28 cellular contexts compared by ENCODE assay signal in genomic region chr3:194167873-194168272, GRCh38. TPM values are rescaled to one million over a fixed set of nuclear protein-coding genes. Genes with fewer than 3 reads are reported as not detected.
DNase-seq lines count a peak whose midpoint lies in the region; ATAC-seq and TF ChIP-seq lines count a peak whose summit lies in the region.
"Had no signal": no experiment of that assay in that cellular context is flagged by ENCODE, and none has a peak within 500 bp of the region (broad histone marks: within the 10 kb centered on the region; RNA-seq: fewer than 3 reads in every experiment).

No MANE protein-coding gene starts in this region.

- H3K9ac ChIP-seq in HCT116 (ENCODE audit: low read length): no peak overlapping the region
- H3K9ac ChIP-seq: GM23248 had no signal

- H3K27me3 Mint-ChIP-seq in neural crest cell (ENCODE audit: low read depth): peaks cover 7% of the 10 kb centered on the region

- peaks cover 67% of the 10 kb centered on the region for H3K4me1 Mint-ChIP-seq in neural crest cell
- H3K4me1 Mint-ChIP-seq: activated CD4-positive, alpha-beta T cell treated with anti-CD3 and anti-CD28 coated beads, Interleukin-2, amount 10 ng/mL, durations not matched to agents 7 days and 5 days; central memory CD8-positive, alpha-beta T cell had no signal

- no peaks in the 10 kb centered on the region for H3K9me3 ChIP-seq in HCT116 (ENCODE audit: control insufficient read depth in 1 of 2, insufficient read depth in 1 of 2, low read depth in 1 of 2, low read length in 2 of 2)
- H3K9me3 ChIP-seq in thyroid gland: no peaks in the 10 kb centered on the region
- H3K9me3 ChIP-seq: esophagus muscularis mucosa, MG63, right atrium auricular region, spleen, upper lobe of left lung had no signal

- DNase-seq in HCT116 (ENCODE audit: low read depth, low spot score) (no peak), MV-4-11 (lab: John Stamatoyannopoulos, UW) (peak; percentile 18), neural crest cell (ENCODE audit: low read depth, low spot score) (no peak), NCI-H1930 (lab: John Stamatoyannopoulos, UW) (no peak), globus pallidus (ENCODE audit: low spot score) (no peak), NCI-H2171 treated with DMSO at 0.1 percent for 48 hours (lab: John Stamatoyannopoulos, UW) (no peak), thyroid gland (no peak)
- DNase-seq: activated CD4-positive, alpha-beta T cell treated with anti-CD3 and anti-CD28 coated beads, Interleukin-2, amount 10 ng/mL, durations not matched to agents 7 days and 5 days; activated gamma-delta T cell treated with Interleukin-2 at 50 U/mL for 16 hours; activated T-cell treated with anti-CD3 and anti-CD28 coated beads, Interleukin-2, amount 50 U/mL, for 4 hours; DMS153; foreskin melanocyte; GM23248; hippocampal formation; left colon; MG63; NCI-H1436 treated with DMSO at 0.1 percent for 48 hours; NCI-H510A; spleen; upper lobe of left lung had no signal

- TF ChIP-seq CTCF in HCT116 (IDR thresholded peaks at IDR 0.05 in 2 of 3, conservative IDR thresholded peaks at IDR 0.05 in 1 of 3; ENCODE audit: borderline replicate concordance in 1 of 3, insufficient read depth in 1 of 3, low read depth in 2 of 3, low read length in 2 of 3) (no peak), VCaP (conservative IDR thresholded peaks at IDR 0.05) (no peak), neural crest cell (conservative IDR thresholded peaks at IDR 0.05) (no peak), thyroid gland (IDR thresholded peaks at IDR 0.05) (no peak)

- H3K79me2 ChIP-seq in HCT116 (ENCODE audit: insufficient read depth, low read length): no peaks in the 10 kb centered on the region

- BruUV-seq in HCT116 (replicated peaks; lab: Mats Ljungman, UMichigan): no TSS peak

- no peak for TF ChIP-seq RAD21 in HCT116 (IDR thresholded peaks at IDR 0.05; ENCODE audit: low read depth)

- H3K4me1 ChIP-seq in HCT116 (ENCODE audit: control insufficient read depth in 1 of 2, insufficient read depth in 2 of 2, low read length in 2 of 2) (peaks cover 0 to 13% of the 10 kb centered on the region in 2 experiments; a peak in 2 of 4 replicates), thyroid gland (peaks cover 41 to 42% of the 10 kb centered on the region in 2 donors)
- H3K4me1 ChIP-seq: right atrium auricular region had no signal

- no peaks in the 10 kb centered on the region for H3K9me3 Mint-ChIP-seq in neural crest cell
- H3K9me3 Mint-ChIP-seq: activated CD4-positive, alpha-beta T cell treated with anti-CD3 and anti-CD28 coated beads, Interleukin-2, amount 10 ng/mL, durations not matched to agents 7 days and 5 days; activated T-cell treated with anti-CD3 and anti-CD28 coated beads, Interleukin-2, amount 50 U/mL, for 4 hours; central memory CD8-positive, alpha-beta T cell; dendritic cell treated with granulocyte-macrophage colony-stimulating factor and Interleukin-4, amounts not matched to agents 40 ng/mL and 50 ng/mL, for 4 days; IgD-negative memory B cell had no signal

- H3K4me3 Mint-ChIP-seq in neural crest cell: peak overlapping the region; percentile 72
- H3K4me3 Mint-ChIP-seq: activated CD4-positive, alpha-beta T cell treated with anti-CD3 and anti-CD28 coated beads, Interleukin-2, amount 10 ng/mL, durations not matched to agents 7 days and 5 days; activated T-cell treated with anti-CD3 and anti-CD28 coated beads, Interleukin-2, amount 50 U/mL, for 4 hours; B cell; central memory CD8-positive, alpha-beta T cell; dendritic cell treated with granulocyte-macrophage colony-stimulating factor and Interleukin-4, amounts not matched to agents 40 ng/mL and 50 ng/mL, for 4 days; endodermal cell; IgD-negative memory B cell had no signal

- intact Hi-C loops in HCT116 (cut with micrococcal nuclease): loop anchor here (2.0 kb wide), 1 partner anchor 147 kb away; no protein-coding TSS in a partner anchor
- intact Hi-C loops in thyroid gland (cut with DNase I): no loop called here

- RAD21 ChIA-PET in HCT116 (lab: Charles Lee; ENCODE audit: low non-redundant PET in 1 of 2, low total read pairs in 2 of 2, uncharacterized antibody in 2 of 2, unreplicated experiment in 2 of 2): interaction anchor here (1.1 to 1.3 kb wide), 3 partner anchors 103 to 148 kb away, joined by 3 to 4 read pairs (median 3); no protein-coding TSS in a partner anchor

- no peaks in the 10 kb centered on the region for H3K36me3 ChIP-seq in HCT116 (ENCODE audit: control insufficient read depth in 1 of 2, insufficient read depth in 2 of 2, low read length in 2 of 2)
- H3K36me3 ChIP-seq in thyroid gland: no peaks in the 10 kb centered on the region
- H3K36me3 ChIP-seq: esophagus muscularis mucosa, MG63, right atrium auricular region, spleen, upper lobe of left lung had no signal

- WGBS in thyroid gland, 2 donors: 49 to 53% methylated on average over 3 of the region's 3 CpGs

- no peak overlapping the region for H3K27ac ChIP-seq in HCT116 (ENCODE audit: low read depth, low read length)
- peak overlapping the region; percentile 86 for H3K27ac ChIP-seq in VCaP
- H3K27ac ChIP-seq in thyroid gland: peak overlapping the region in 1 of 3 donors; percentile 77
- H3K27ac ChIP-seq: esophagus muscularis mucosa, GM23248, right atrium auricular region, upper lobe of left lung had no signal

- ATAC-seq in HCT116: no peak
- ATAC-seq: activated T-cell treated with anti-CD3 and anti-CD28 coated beads, Interleukin-2, amount 50 U/mL, for 4 hours; left colon had no signal

- H3K4me3 ChIP-seq in HCT116 (replicated peaks in 1 of 2; ENCODE audit: low read depth in 1 of 2, low read length in 2 of 2) (no peak overlapping the region), thyroid gland (replicated peaks in 1 of 3) (no peak overlapping the region)
- H3K4me3 ChIP-seq: esophagus muscularis mucosa, GM23248, MG63, right atrium auricular region, spleen, upper lobe of left lung had no signal

- H3K27me3 ChIP-seq in HCT116 (ENCODE audit: insufficient read depth, low read length) (no peaks in the 10 kb centered on the region), thyroid gland (no peaks in the 10 kb centered on the region)
- H3K27me3 ChIP-seq: esophagus muscularis mucosa, MG63, right atrium auricular region, upper lobe of left lung had no signal

- H2AFZ ChIP-seq in HCT116 (ENCODE audit: low read depth, low read length, poor library complexity, severe bottlenecking): peak overlapping the region; percentile 37
- H2AFZ ChIP-seq: GM23248 had no signal

- no peaks in the 10 kb centered on the region for H3K9me2 ChIP-seq in HCT116 (ENCODE audit: insufficient read depth)

- no peaks in the 10 kb centered on the region for H4K20me1 ChIP-seq in HCT116 (ENCODE audit: insufficient read depth)

- no peak for TF ChIP-seq POLR2A in HCT116 (IDR thresholded peaks at IDR 0.05; ENCODE audit: borderline replicate concordance, extremely low read depth, insufficient read depth, insufficient read length)
- no peak for TF ChIP-seq POLR2A in thyroid gland (IDR thresholded peaks at IDR 0.05)

- POLR2A ChIA-PET in HCT116 (lab: Charles Lee): interaction anchor here (1.2 kb wide), 1 partner anchor 9 kb away, joined by 4 read pairs; no protein-coding TSS in a partner anchor

- CTCF ChIA-PET in HCT116 (lab: Charles Lee): interaction anchor here (1.3 to 2.8 kb wide), 3 partner anchors 27 to 148 kb away, joined by 3 to 13 read pairs (median 4); no protein-coding TSS in a partner anchor

- no peak overlapping the region for H3K4me2 ChIP-seq in HCT116 (ENCODE audit: low read length)

- H3K27ac Mint-ChIP-seq in neural crest cell (ENCODE audit: unreplicated experiment): peak overlapping the region; percentile 46
- H3K27ac Mint-ChIP-seq: activated CD4-positive, alpha-beta T cell treated with anti-CD3 and anti-CD28 coated beads, Interleukin-2, amount 10 ng/mL, durations not matched to agents 7 days and 5 days; B cell; dendritic cell treated with granulocyte-macrophage colony-stimulating factor and Interleukin-4, amounts not matched to agents 40 ng/mL and 50 ng/mL, for 4 days; endodermal cell; IgD-negative memory B cell had no signal

- H3K36me3 Mint-ChIP-seq in neural crest cell (ENCODE audit: low read depth): peaks cover 2% of the 10 kb centered on the region
- H3K36me3 Mint-ChIP-seq: IgD-negative memory B cell had no signal

TF ChIP-seq in HCT116, 20 proteins besides CTCF, POLR2A, EP300 and RAD21 (continues in another document):
- TF ChIP-seq YY1 (IDR thresholded peaks at IDR 0.05; ENCODE audit: extremely low read depth, insufficient replicate concordance, low read depth, low read length) (no peak), POLR2AphosphoS5 (IDR thresholded peaks at IDR 0.05; ENCODE audit: low read depth, low read length) (no peak), TCF7L2 (IDR thresholded peaks at IDR 0.05; ENCODE audit: borderline replicate concordance, extremely low read depth, insufficient read depth, insufficient read length) (no peak), CBX3 (IDR thresholded peaks at IDR 0.05; ENCODE audit: low read depth) (no peak), ELF1 (IDR thresholded peaks at IDR 0.05; ENCODE audit: borderline replicate concordance, low read depth) (no peak), ZFX (IDR thresholded peaks at IDR 0.05) (no peak), CEBPB (IDR thresholded peaks at IDR 0.05; ENCODE audit: low read depth) (no peak), ZNF274 (IDR thresholded peaks at IDR 0.05; ENCODE audit: low read depth, low read length) (no peak), SIN3A (IDR thresholded peaks at IDR 0.05; ENCODE audit: low read depth) (no peak), ATF3 (IDR thresholded peaks at IDR 0.05) (no peak), ZBTB33 (IDR thresholded peaks at IDR 0.05; ENCODE audit: extremely low read depth, insufficient replicate concordance, low read length) (no peak), EZH2 (IDR thresholded peaks at IDR 0.05) (no peak)

RNA-seq across cellular contexts. Expression of gene HES1, which starts 31.9 kb away (rescaled TPM):
- total RNA-seq in HCT116 (2021; ENCODE audit: unreplicated experiment) (32.9 TPM), neural crest cell (32.6 and 36.2 TPM in 2 replicates), thyroid gland (100 to 1,000 TPM; 127 to 193 (median 159) TPM)
- polyA plus RNA-seq in HCT116 (2012): 31.8 and 41.9 TPM in 2 replicates
